20 cellular contexts compared by ENCODE assay signal in the genomic region with DNA sequence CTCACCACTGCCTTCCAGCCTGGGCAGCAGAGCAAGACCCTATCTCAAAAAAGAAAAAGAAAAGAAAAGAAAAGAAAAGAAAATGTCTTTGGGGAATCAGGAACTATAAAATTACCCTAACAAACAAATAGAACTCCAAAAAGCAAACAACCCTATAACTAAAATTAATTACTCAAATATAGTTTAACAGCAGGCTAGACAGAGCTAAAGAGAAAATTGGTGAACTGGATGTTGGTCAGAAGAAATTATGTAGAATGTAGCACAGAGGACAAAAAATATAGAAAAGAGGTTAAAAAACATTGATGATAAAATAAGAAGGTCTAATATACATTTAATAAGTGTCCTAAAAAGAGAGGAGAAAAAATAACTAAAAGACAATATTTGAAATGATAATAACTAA.
"Had no signal": no experiment of that assay in that cellular context is flagged by ENCODE, and none has a peak within 500 bp of the region (broad histone marks: within the 10 kb centered on the region; RNA-seq: fewer than 3 reads in every experiment).

No MANE protein-coding gene starts in this region.

- H3K9me3 ChIP-seq: MG63 had no signal

- H3K4me3 ChIP-seq: MG63 had no signal

- DNase-seq: Karpas-422, KG1, MG63, NCI-H1092, NCI-H1105 treated with DMSO at 0.1 percent for 48 hours, NCI-H1417 treated with DMSO at 0.1 percent for 48 hours, NCI-H146, NCI-H1694 treated with DMSO at 0.1 percent for 48 hours, NCI-H1930, NCI-H2081, NCI-H2107, NCI-H2227 treated with DMSO at 0.1 percent for 48 hours, NCI-H524, NCI-H69, NCI-H774, Right ventricle myocardium superior, RPMI8226, SIG-M5 had no signal

- FAIRE-seq: RCC 7860 had no signal

- H3K27me3 ChIP-seq: MG63 had no signal

- H3K36me3 ChIP-seq: MG63 had no signal

- H3K27ac ChIP-seq: HL-60 had no signal
